ENCODE assay signal across 8 cellular contexts in genomic region chr10:11016959-11017574, GRCh38. TPM values are rescaled to one million over a fixed set of nuclear protein-coding genes. Genes with fewer than 3 reads are reported as not detected.
A peak's percentile ranks its signal among the peaks of the same experiment; 100 is the strongest.
DNase-seq lines count a peak whose midpoint lies in the region; ATAC-seq and TF ChIP-seq lines count a peak whose summit lies in the region.

No MANE protein-coding gene starts in this region.

- TF ChIP-seq POLR2A in gastrocnemius medialis (IDR thresholded peaks at IDR 0.05) (no peak), adrenal gland (IDR thresholded peaks at IDR 0.05) (no peak)

- no peaks in the 10 kb centered on the region for H3K36me3 Mint-ChIP-seq in stimulated activated naive CD8-positive, alpha-beta T cell treated with anti-CD3 and anti-CD28 coated beads, Interleukin-15, Interleukin-2, amounts not matched to agents 100 ng/mL and 50 ng/mL, for 24 hours (ENCODE audit: low read depth)

- H3K27ac Mint-ChIP-seq in stimulated activated naive CD8-positive, alpha-beta T cell treated with anti-CD3 and anti-CD28 coated beads, Interleukin-15, Interleukin-2, amounts not matched to agents 100 ng/mL and 50 ng/mL, for 24 hours = no peak overlapping the region

- no peak overlapping the region for H3K27ac ChIP-seq in RWPE2 (ENCODE audit: poor library complexity, severe bottlenecking)
- peak overlapping the region; percentile 76 to 86 (median 82) for H3K27ac ChIP-seq in gastrocnemius medialis
- H3K27ac ChIP-seq in adrenal gland = peak overlapping the region in 1 of 5 donors; percentile 57

- ATAC-seq in stimulated activated naive CD8-positive, alpha-beta T cell treated with anti-CD3 and anti-CD28 coated beads, Interleukin-15, Interleukin-2, amounts not matched to agents 100 U/mL and 50 U/mL, for 24 hours = no peak
- no peak; the same call in 2 of the 3 replicates for ATAC-seq in RWPE2 (ENCODE audit: low read depth)
- ATAC-seq in gastrocnemius medialis = peak; percentile 29 to 43

- in situ Hi-C loops in gastrocnemius medialis (cut with MboI; ENCODE audit: low sequenced_read_pairs in 4 of 4) = no loop called here

- no peaks in the 10 kb centered on the region for H3K9me3 ChIP-seq in RWPE2 (ENCODE audit: severe bottlenecking)
- H3K9me3 ChIP-seq in gastrocnemius medialis = no peaks in the 10 kb centered on the region
- no peaks in the 10 kb centered on the region for H3K9me3 ChIP-seq in adrenal gland (replicated peaks in 1 of 3)

- TF ChIP-seq CTCF in RWPE2 (IDR thresholded peaks at IDR 0.05; ENCODE audit: poor library complexity, severe bottlenecking) (no peak), fibroblast of villous mesenchyme (IDR thresholded peaks at IDR 0.05; ENCODE audit: insufficient read depth, low read depth, low read length) (no peak), gastrocnemius medialis (IDR thresholded peaks at IDR 0.05 in 4 of 5, conservative IDR thresholded peaks at IDR 0.05 in 1 of 5) (no peak), adrenal gland (IDR thresholded peaks at IDR 0.05) (no peak)

- no peaks in the 10 kb centered on the region for H3K4me1 ChIP-seq in RWPE2 (ENCODE audit: insufficient read depth, poor library complexity, severe bottlenecking)
- H3K4me1 ChIP-seq in gastrocnemius medialis = peaks cover 19 to 45% of the 10 kb centered on the region in 2 donors
- peaks cover 0 to 6% of the 10 kb centered on the region in 2 donors for H3K4me1 ChIP-seq in adrenal gland (replicated peaks in 1 of 2)

- H3K9me3 Mint-ChIP-seq in stimulated activated naive CD8-positive, alpha-beta T cell treated with anti-CD3 and anti-CD28 coated beads, Interleukin-15, Interleukin-2, amounts not matched to agents 100 ng/mL and 50 ng/mL, for 24 hours = no peaks in the 10 kb centered on the region

- H3K36me3 ChIP-seq in RWPE2 (ENCODE audit: low read depth) = no peaks in the 10 kb centered on the region
- H3K36me3 ChIP-seq in gastrocnemius medialis = no peaks in the 10 kb centered on the region
- no peaks in the 10 kb centered on the region for H3K36me3 ChIP-seq in adrenal gland (replicated peaks in 1 of 2)

- no peak for DNase-seq in stimulated activated naive CD8-positive, alpha-beta T cell treated with anti-CD3 and anti-CD28 coated beads, Interleukin-15, Interleukin-2, amounts not matched to agents 100 U/mL and 50 U/mL, for 24 hours
- no peak for DNase-seq in RWPE2 (ENCODE audit: low spot score)
- no peak for DNase-seq in fibroblast of villous mesenchyme (ENCODE audit: low read depth)
- DNase-seq in gastrocnemius medialis = peak in 1 of 2 donors; percentile 18
- DNase-seq in medulla oblongata (ENCODE audit: extremely low spot score) = no peak
- DNase-seq in adrenal gland = no peak
- DNase-seq in foreskin melanocyte = no peak

- H3K4me1 Mint-ChIP-seq in stimulated activated naive CD8-positive, alpha-beta T cell treated with anti-CD3 and anti-CD28 coated beads, Interleukin-15, Interleukin-2, amounts not matched to agents 100 ng/mL and 50 ng/mL, for 24 hours (ENCODE audit: low read depth) = peaks cover 12% of the 10 kb centered on the region

- intact Hi-C loops in gastrocnemius medialis (cut with DNase I; ENCODE audit: low total_unique reads) = loop anchor here (1.0 to 10.0 kb wide), 4 partner anchors 18 to 728 kb away; partner anchors contain the start of gene ECHDC3
- intact Hi-C loops in adrenal gland (cut with DNase I) = no loop called here

- H3K27me3 ChIP-seq in RWPE2 (ENCODE audit: insufficient read depth, poor library complexity, severe bottlenecking) (peaks cover 23% of the 10 kb centered on the region), gastrocnemius medialis (peaks cover 0 to 12% (median 0%) of the 10 kb centered on the region in 3 donors), adrenal gland (peaks cover 17% of the 10 kb centered on the region)

- H3K4me3 ChIP-seq in RWPE2 (ENCODE audit: severe bottlenecking) (peak overlapping the region; percentile 67), fibroblast of villous mesenchyme (ENCODE audit: low read depth, low read length) (peak overlapping the region; percentile 35), gastrocnemius medialis (peak overlapping the region; percentile 55 to 69 (median 64)), adrenal gland (peak overlapping the region in 1 of 4 donors; percentile 79)

- H3K4me3 Mint-ChIP-seq in stimulated activated naive CD8-positive, alpha-beta T cell treated with anti-CD3 and anti-CD28 coated beads, Interleukin-15, Interleukin-2, amounts not matched to agents 100 ng/mL and 50 ng/mL, for 24 hours = peak overlapping the region; percentile 66

- WGBS in adrenal gland, 4 donors = 27 to 30% (median 30%) methylated on average over 19 of the region's 19 CpGs

- H3K27me3 Mint-ChIP-seq in stimulated activated naive CD8-positive, alpha-beta T cell treated with anti-CD3 and anti-CD28 coated beads, Interleukin-15, Interleukin-2, amounts not matched to agents 100 ng/mL and 50 ng/mL, for 24 hours = peaks cover 81% of the 10 kb centered on the region

RNA-seq across cellular contexts. Expression of gene CELF2, which starts 0.6 kb away (rescaled TPM):
- 0.97 and 2.2 TPM in 2 replicates for total RNA-seq in fibroblast of villous mesenchyme
- total RNA-seq in gastrocnemius medialis = 10 to 100 TPM; 30.0 to 56.6 (median 43.3) TPM
- 10 to 100 TPM in 7 of 8 donors, 1 to 10 TPM in 1; 7.6 to 26.0 (median 11.5) TPM for total RNA-seq in adrenal gland
- 1 to 10 TPM; 2.7 to 4.4 (median 3.9) TPM for polyA plus RNA-seq in adrenal gland

Comparison
In these comparisons a context has a peak if more than half of its experiments do, and no peak if none do; other contexts are left out.
1. ATAC-seq: peak in gastrocnemius medialis (2 of 2); none in stimulated activated naive CD8-positive, alpha-beta T cell treated with anti-CD3 and anti-CD28 coated beads, Interleukin-15, Interleukin-2, amounts not matched to agents 100 U/mL and 50 U/mL, for 24 hours (single experiment) and RWPE2 (single experiment).